In the genomic region with DNA sequence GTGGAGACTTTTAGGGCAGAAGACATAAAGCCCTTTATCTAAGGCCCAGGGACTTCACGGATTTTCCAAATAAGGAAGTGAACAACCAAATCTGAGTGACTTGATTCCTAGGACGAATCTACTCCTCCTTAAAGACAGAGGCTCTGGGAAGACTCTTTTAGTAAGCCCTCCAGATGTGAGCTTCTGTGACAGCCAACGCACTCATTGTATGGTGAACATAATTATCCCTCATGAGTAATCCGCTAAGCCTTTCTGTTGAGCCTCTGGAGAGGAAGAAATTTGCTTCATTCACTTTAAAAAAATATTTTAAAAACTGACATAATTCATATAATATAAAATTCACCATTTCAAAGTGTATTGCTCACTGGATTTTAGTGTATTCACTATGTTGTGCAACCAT, we compare ENCODE assay signal across 11 cellular contexts. TPM values are rescaled to one million over a fixed set of nuclear protein-coding genes. Genes with fewer than 3 reads are reported as not detected.
DNase-seq lines count a peak whose midpoint lies in the region; FAIRE-seq and TF ChIP-seq lines count a peak whose summit lies in the region.
"Had no signal": no experiment of that assay in that cellular context is flagged by ENCODE, and none has a peak within 500 bp of the region (broad histone marks: within the 10 kb centered on the region; RNA-seq: fewer than 3 reads in every experiment).

No MANE protein-coding gene starts in this region.

- no peaks in the 10 kb centered on the region for H3K9me3 ChIP-seq in A673 (ENCODE audit: low read depth, low read length, poor library complexity, severe bottlenecking)
- no peaks in the 10 kb centered on the region for H3K9me3 ChIP-seq in breast epithelium
- H3K9me3 ChIP-seq in muscle layer of duodenum (ENCODE audit: control insufficient read depth in 1 of 2, low read length in 2 of 2), result no peaks in the 10 kb centered on the region
- H3K9me3 ChIP-seq: SJCRH30 had no signal

- CTCF ChIA-PET in A673 (lab: Charles Lee), result no interaction called here

- POLR2A ChIA-PET in A673 (lab: Charles Lee; ENCODE audit: low non-redundant PET), result interaction anchor here (0.6 kb wide), 1 partner anchor 385 kb away, joined by 6 read pairs; no protein-coding TSS in a partner anchor

- no peak for FAIRE-seq in frontal cortex (lab: Jason Lieb, UNC)

- H3K27ac ChIP-seq in A673 (ENCODE audit: low read depth, low read length, poor library complexity, severe bottlenecking) (peak overlapping the region; percentile 76), breast epithelium (peak overlapping the region; percentile 22 to 40), muscle layer of duodenum (ENCODE audit: low read length) (peak overlapping the region; percentile 50)
- H3K27ac ChIP-seq: SJCRH30 had no signal

- H3K36me3 ChIP-seq in A673 (ENCODE audit: insufficient read depth, low read length, poor library complexity, severe bottlenecking), result no peaks in the 10 kb centered on the region
- H3K36me3 ChIP-seq in breast epithelium, result no peaks in the 10 kb centered on the region
- H3K36me3 ChIP-seq in muscle layer of duodenum (ENCODE audit: control insufficient read depth in 1 of 2, insufficient read depth in 2 of 2, low read length in 2 of 2), result peaks cover 11 to 19% of the 10 kb centered on the region in 2 donors

- H3K27me3 ChIP-seq in A673 (replicated peaks; ENCODE audit: insufficient read depth, low read depth, low read length, poor library complexity) (no peaks in the 10 kb centered on the region), breast epithelium (no peaks in the 10 kb centered on the region), muscle layer of duodenum (ENCODE audit: low read depth, low read length) (no peaks in the 10 kb centered on the region)
- H3K27me3 ChIP-seq: SJCRH30 had no signal

- TF ChIP-seq CTCF in A673 (conservative IDR thresholded peaks at IDR 0.05; ENCODE audit: low read depth, low read length) (no peak), breast epithelium (IDR thresholded peaks at IDR 0.05) (no peak)

- H3K4me3 ChIP-seq in A673 (ENCODE audit: low read depth, low read length, poor library complexity, severe bottlenecking) (no peak overlapping the region), breast epithelium (no peak overlapping the region), muscle layer of duodenum (ENCODE audit: low read depth in 1 of 2, low read length in 2 of 2) (no peak overlapping the region)
- H3K4me3 ChIP-seq: SJCRH30 had no signal

- intact Hi-C loops in A673 (cut with micrococcal nuclease; ENCODE audit: unreplicated experiment) (no loop called here), breast epithelium (cut with DNase I; ENCODE audit: low total_unique reads) (no loop called here)

- H3K4me1 ChIP-seq in A673 (ENCODE audit: insufficient read depth, low read length, poor library complexity, severe bottlenecking), result peaks cover 27% of the 10 kb centered on the region
- no peaks in the 10 kb centered on the region for H3K4me1 ChIP-seq in breast epithelium
- peaks cover 0 to 7% of the 10 kb centered on the region in 2 donors for H3K4me1 ChIP-seq in muscle layer of duodenum (ENCODE audit: control insufficient read depth in 1 of 2, insufficient read depth in 2 of 2, low read length in 2 of 2)
- H3K4me1 ChIP-seq: SJCRH30 had no signal

- DNase-seq in A673 (ENCODE audit: low spot score) (peak; percentile 76), HS-5 (ENCODE audit: low read depth) (peak; percentile 80), breast epithelium (ENCODE audit: low spot score in 2 of 2) (no peak), NCI-H526 treated with DMSO at 0.1 percent for 48 hours (lab: John Stamatoyannopoulos, UW) (no peak), KG1 (lab: John Stamatoyannopoulos, UW) (no peak), frontal cortex (ENCODE audit: low spot score in 2 of 2) (no peak), Kasumi-1 (lab: John Stamatoyannopoulos, UW) (no peak)
- DNase-seq: activated CD4-positive, CD25-positive, alpha-beta regulatory T cell; activated T-cell treated with anti-CD3 and anti-CD28 coated beads, Interleukin-2, amount 50 U/mL, for 72 hours; SJCRH30 had no signal

- no TSS peak for BruUV-seq in A673 (replicated peaks; lab: Mats Ljungman, UMichigan)

- no peak for TF ChIP-seq POLR2A in breast epithelium (IDR thresholded peaks at IDR 0.05)

RNA-seq across cellular contexts. Expression of a gene that starts 33.5 kb away (rescaled TPM):
- 27.2 and 28.8 TPM in 2 replicates for total RNA-seq in A673 (2021)
- 10 to 100 TPM; 25.6 to 33.1 (median 32.9) TPM for total RNA-seq in breast epithelium
- 25.7 TPM for total RNA-seq in frontal cortex

Comparison
In these comparisons a context has a peak if more than half of its experiments do, and no peak if none do; other contexts are left out.
1. DNase-seq: peak in A673 (single experiment) and HS-5 (single experiment); none in breast epithelium (0 of 2), NCI-H526 treated with DMSO at 0.1 percent for 48 hours (single experiment), KG1 (single experiment), frontal cortex (0 of 2) and Kasumi-1 (0 of 2).
2. Peak in every context shown above with its lines, with median percentiles within 50 percentile points of each other: H3K27ac ChIP-seq.